Comparison of ENCODE assay signal across 26 cellular contexts in genomic region chr12:117362391-117362790, GRCh38. TPM values are rescaled to one million over a fixed set of nuclear protein-coding genes. Genes with fewer than 3 reads are reported as not detected.
"Had no signal": no experiment of that assay in that cellular context is flagged by ENCODE, and none has a peak within 500 bp of the region (broad histone marks: within the 10 kb centered on the region; RNA-seq: fewer than 3 reads in every experiment).

No MANE protein-coding gene starts in this region.

- H3K4me3 ChIP-seq: cardiac muscle cell, coronary artery, heart right ventricle, left ventricle myocardium inferior, lung, mucosa of descending colon, ovary, sigmoid colon, thyroid gland, upper lobe of left lung, vagina had no signal

- DNase-seq: activated CD4-positive, alpha-beta T cell treated with anti-CD3 and anti-CD28 coated beads for 4 hours; activated CD4-positive, alpha-beta T cell treated with anti-CD3 and anti-CD28 coated beads, Interleukin-2, amount 50 U/mL, for 4 hours; activated effector memory CD4-positive, alpha-beta T cell treated with Interleukin-2 at 50 U/mL for 16 hours; activated naive CD4-positive, alpha-beta T cell treated with Interleukin-2 at 50 U/mL for 16 hours; effector memory CD8-positive, alpha-beta T cell; foreskin fibroblast; heart right ventricle; left ventricle myocardium inferior; mucosa of descending colon; ovary; retina; sigmoid colon; small intestine; stimulated activated CD4-positive, alpha-beta T cell treated with anti-CD3 and anti-CD28 coated beads, Interleukin-1b, Interleukin-23, amount 100 ng/mL, for 48 hours; stimulated activated CD4-positive, alpha-beta T cell treated with anti-CD3 and anti-CD28 coated beads, Interleukin-4, amount 100 ng/mL, for 4 hours; stimulated activated CD8-positive, alpha-beta memory T cell treated with anti-CD3 and anti-CD28 coated beads, Interleukin-4, amount 100 ng/mL, for 48 hours; stimulated activated naive CD8-positive, alpha-beta T cell treated with anti-CD3 and anti-CD28 coated beads, Interleukin-15, amount 100 ng/mL, for 72 hours; thyroid gland had no signal

- H3K27ac ChIP-seq: cardiac muscle cell, coronary artery, heart right ventricle, left ventricle myocardium inferior, ovary, sigmoid colon, thyroid gland, upper lobe of left lung, vagina had no signal

- H3K9me3 ChIP-seq: heart right ventricle, left ventricle myocardium inferior, mucosa of descending colon, ovary, sigmoid colon, thyroid gland, upper lobe of left lung, vagina had no signal

- FAIRE-seq: endothelial cell of umbilical vein, small intestine had no signal

- H3K36me3 ChIP-seq: cardiac muscle cell, heart right ventricle, left ventricle myocardium inferior, ovary, sigmoid colon, thyroid gland, upper lobe of left lung, vagina had no signal

- H3K27me3 ChIP-seq: ovary, vagina had no signal

- H3K4me1 ChIP-seq: sigmoid colon, vagina had no signal

RNA-seq across cellular contexts. Expression of gene NOS1, which starts 1.0 kb away (rescaled TPM):
- total RNA-seq: cardiac muscle cell; endothelial cell of umbilical vein; myocyte; natural killer cell treated with Interleukin-12 subunit alpha and Interleukin-12 subunit beta and Interleukin-15 and Interleukin-18, amount 100 ng/mL, for 72 hours had no signal
- polyA plus RNA-seq: cardiac muscle cell, endothelial cell of umbilical vein had no signal
